ENCODE assay signal across 7 cellular contexts in the genomic region with DNA sequence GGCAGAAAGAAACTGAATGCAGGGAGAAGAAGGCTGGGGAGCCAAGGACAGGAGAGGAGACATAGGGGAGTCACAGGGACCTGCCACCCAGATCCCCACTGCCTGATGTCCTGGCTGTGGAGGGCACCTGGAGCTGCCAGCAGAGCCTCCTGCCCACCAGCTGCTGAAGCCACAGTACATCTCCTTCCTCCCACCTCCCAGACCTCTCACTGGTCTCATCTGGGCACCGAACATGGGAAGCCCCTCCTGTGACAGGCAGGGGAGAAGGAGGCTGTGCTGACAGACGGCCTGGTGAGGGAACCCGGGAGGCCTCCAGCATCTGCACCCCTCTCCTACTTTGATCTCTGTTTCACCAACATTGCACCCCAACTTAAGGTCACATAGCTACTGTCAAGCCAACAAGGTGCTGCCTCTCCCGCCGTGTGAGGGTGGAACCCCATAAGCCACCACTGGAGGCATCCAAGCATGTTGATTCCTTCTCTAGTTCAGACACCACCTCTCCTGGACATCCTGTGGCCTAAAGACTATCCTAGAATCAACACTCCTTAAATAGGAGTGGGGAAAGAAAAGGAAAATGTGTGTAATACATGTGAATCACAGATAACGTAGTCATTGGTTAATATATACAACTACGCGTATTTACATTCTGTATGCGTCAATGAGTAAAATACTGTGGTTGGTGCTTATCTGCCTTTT. TPM values are rescaled to one million over a fixed set of nuclear protein-coding genes. Genes with fewer than 3 reads are reported as not detected.
DNase-seq lines count a peak whose midpoint lies in the region; ATAC-seq and TF ChIP-seq lines count a peak whose summit lies in the region.

No MANE protein-coding gene starts in this region.

- peaks cover 25% of the 10 kb centered on the region for H3F3A ChIP-seq in smooth muscle cell (ENCODE audit: low read depth)

- peak overlapping the region; percentile 97 for H3K27ac Mint-ChIP-seq in T-helper 2 cell treated with Interferon-gamma antibody and Interleukin-4, amounts not matched to agents 5 μg/mL and 100 μg/mL, for 36 hours

- no peak for TF ChIP-seq CTCF in smooth muscle cell (IDR thresholded peaks at IDR 0.05; ENCODE audit: borderline replicate concordance, insufficient read depth, poor library complexity, severe bottlenecking)

- no peak overlapping the region for H3K9ac ChIP-seq in smooth muscle cell (ENCODE audit: low read depth)

- peak overlapping the region; percentile 96 for H3K4me3 Mint-ChIP-seq in T-helper 2 cell treated with Interferon-gamma antibody and Interleukin-4, amounts not matched to agents 5 μg/mL and 100 μg/mL, for 36 hours

- peaks cover under 1% of the 10 kb centered on the region for H3K79me2 ChIP-seq in smooth muscle cell (ENCODE audit: low read depth)

- peaks cover 56% of the 10 kb centered on the region for H3K36me3 Mint-ChIP-seq in T-helper 2 cell treated with Interferon-gamma antibody and Interleukin-4, amounts not matched to agents 5 μg/mL and 100 μg/mL, for 36 hours (ENCODE audit: low read depth)

- H3K27me3 ChIP-seq in H7 (ENCODE audit: control insufficient read depth, insufficient read depth, low read length) (peaks cover 27% of the 10 kb centered on the region), smooth muscle cell (ENCODE audit: low read depth) (no peaks in the 10 kb centered on the region)

- intact Hi-C loops in sciatic nerve (cut with DNase I): no loop called here

- peaks cover 19% of the 10 kb centered on the region for H3K4me1 ChIP-seq in smooth muscle cell (ENCODE audit: low read depth)

- no peaks in the 10 kb centered on the region for H3K9me3 Mint-ChIP-seq in T-helper 2 cell treated with Interferon-gamma antibody and Interleukin-4, amounts not matched to agents 5 μg/mL and 100 μg/mL, for 36 hours

- ATAC-seq in sciatic nerve: no peak

- H3K27me3 Mint-ChIP-seq in T-helper 2 cell treated with Interferon-gamma antibody and Interleukin-4, amounts not matched to agents 5 μg/mL and 100 μg/mL, for 36 hours (ENCODE audit: low read depth): no peaks in the 10 kb centered on the region

- no peak overlapping the region for H3K4me3 ChIP-seq in H7 (ENCODE audit: insufficient read depth, low read depth, low read length)
- H3K4me3 ChIP-seq in smooth muscle cell: no peak overlapping the region

- peaks cover 55% of the 10 kb centered on the region for H3K4me1 Mint-ChIP-seq in T-helper 2 cell treated with Interferon-gamma antibody and Interleukin-4, amounts not matched to agents 5 μg/mL and 100 μg/mL, for 36 hours (ENCODE audit: low read depth)

- H2AFZ ChIP-seq in smooth muscle cell (ENCODE audit: low read depth): no peak overlapping the region

- DNase-seq in H7 (peak; percentile 40), dermis blood vessel endothelial cell (peak; percentile 16), smooth muscle cell (lab: John Stamatoyannopoulos, UW; ENCODE audit: unreplicated experiment) (no peak), COLO829 (ENCODE audit: low spot score) (no peak), sciatic nerve (ENCODE audit: low spot score) (no peak), NOMO-1 (lab: John Stamatoyannopoulos, UW; ENCODE audit: unreplicated experiment in 2 of 2) (no peak)
- DNase-seq in T-helper 2 cell treated with Interferon-gamma antibody and Interleukin-4, amounts not matched to agents 5 μg/mL and 100 μg/mL, for 36 hours (ENCODE audit: low spot score): peak; percentile 40

- H3K27ac ChIP-seq in smooth muscle cell (ENCODE audit: low read depth): peak overlapping the region; percentile 81

- peaks cover 3% of the 10 kb centered on the region for H4K20me1 ChIP-seq in smooth muscle cell (ENCODE audit: low read depth)

- H3K9me3 ChIP-seq in smooth muscle cell (replicated peaks; ENCODE audit: low read depth): no peaks in the 10 kb centered on the region

- H3K36me3 ChIP-seq in H7 (replicated peaks; ENCODE audit: control insufficient read depth, insufficient read depth, low read length) (no peaks in the 10 kb centered on the region), smooth muscle cell (ENCODE audit: low read depth) (no peaks in the 10 kb centered on the region)

- WGBS in smooth muscle cell (ENCODE audit: low lambda C conversion rate): 61% methylated on average over 9 of the region's 9 CpGs

- H3K4me2 ChIP-seq in smooth muscle cell: no peak overlapping the region

RNA-seq across cellular contexts. Expression of a gene that starts 3.6 kb away (rescaled TPM):
- 10.3 and 15.2 TPM in 2 replicates for total RNA-seq in H7 (2014; rRNA removed; shearing (Covaris generic))
- 42.5 and 117 TPM in 2 replicates for total RNA-seq in dermis blood vessel endothelial cell
- 13.5 and 15.3 TPM in 2 replicates for total RNA-seq in smooth muscle cell
- polyA plus RNA-seq in smooth muscle cell: 40.9 and 48.3 TPM in 2 replicates
- 38.8 TPM for total RNA-seq in sciatic nerve

RNA-seq across cellular contexts. Expression of a gene that starts 4.6 kb away (rescaled TPM):
- 2.4 and 2.5 TPM in 2 replicates for total RNA-seq in H7 (2014; rRNA removed; shearing (Covaris generic))
- 1.9 and 2.4 TPM in 2 replicates for total RNA-seq in dermis blood vessel endothelial cell
- total RNA-seq in smooth muscle cell: 2.2 and 2.9 TPM in 2 replicates
- polyA plus RNA-seq in smooth muscle cell: 6.4 and 6.5 TPM in 2 replicates
- total RNA-seq in sciatic nerve: 4.5 TPM

RNA-seq across cellular contexts. Expression of a gene that starts 6.9 kb away (rescaled TPM):
- total RNA-seq in H7 (2014; rRNA removed; shearing (Covaris generic)): 3.6 and 8.9 TPM in 2 replicates
- total RNA-seq in dermis blood vessel endothelial cell (6.3 and 6.8 TPM in 2 replicates), smooth muscle cell (3.4 and 8.7 TPM in 2 replicates), sciatic nerve (30.7 TPM)
- polyA plus RNA-seq in smooth muscle cell: 5.6 and 6.4 TPM in 2 replicates

RNA-seq across cellular contexts. Expression of a gene that starts 21.8 kb away (rescaled TPM):
- 66.5 and 69.0 TPM in 2 replicates for total RNA-seq in H7 (2014; rRNA removed; shearing (Covaris generic))
- total RNA-seq in dermis blood vessel endothelial cell (31.0 and 40.8 TPM in 2 replicates), smooth muscle cell (6.6 and 6.9 TPM in 2 replicates), sciatic nerve (37.2 TPM)
- polyA plus RNA-seq in smooth muscle cell: 17.0 and 23.6 TPM in 2 replicates

Comparison
In these comparisons a context has a peak if more than half of its experiments do, and no peak if none do; other contexts are left out.
1. DNase-seq: peak in H7 (single experiment), T-helper 2 cell treated with Interferon-gamma antibody and Interleukin-4, amounts not matched to agents 5 μg/mL and 100 μg/mL, for 36 hours (single experiment) and dermis blood vessel endothelial cell (single experiment); none in smooth muscle cell (single experiment), COLO829 (single experiment), sciatic nerve (single experiment) and NOMO-1 (0 of 2).